Comparison of ENCODE assay signal across 16 cellular contexts in the genomic region with DNA sequence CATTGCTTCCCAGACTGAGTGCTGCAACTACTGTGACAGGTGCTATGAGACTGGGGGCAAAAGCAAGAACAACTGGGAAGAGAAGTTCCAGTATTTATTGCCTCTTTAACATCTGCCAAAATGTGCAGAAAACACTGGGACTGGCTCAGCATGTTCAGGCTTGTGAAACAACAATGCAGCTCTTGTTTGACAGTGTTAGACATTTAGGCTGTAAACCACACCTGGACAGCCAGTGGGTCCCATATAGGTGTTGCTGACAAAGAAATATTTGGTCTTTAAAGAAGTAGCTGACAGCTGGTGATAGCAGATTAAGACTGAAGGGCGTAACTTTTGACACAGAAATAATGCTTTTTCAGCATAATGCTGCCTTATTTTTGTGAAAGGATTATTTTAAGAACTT.
"Had no signal": no experiment of that assay in that cellular context is flagged by ENCODE, and none has a peak within 500 bp of the region (broad histone marks: within the 10 kb centered on the region; RNA-seq: fewer than 3 reads in every experiment).

No MANE protein-coding gene starts in this region.

- DNase-seq: activated CD4-positive, alpha-beta T cell treated with anti-CD3 and anti-CD28 coated beads, Interleukin-2, amount 10 ng/mL, durations not matched to agents 24 days and 14 days; activated naive CD4-positive, alpha-beta T cell treated with Interleukin-2 at 50 U/mL for 16 hours; caudate nucleus; effector CD4-positive, alpha-beta T cell; hypothalamus; naive thymus-derived CD8-positive, alpha-beta T cell; right cardiac atrium; small intestine; stomach had no signal

- H3K9me3 ChIP-seq: stomach, thoracic aorta, vagina had no signal

- H3K4me3 ChIP-seq: coronary artery, lung, stomach, thoracic aorta, vagina had no signal

- H3K4me3 Mint-ChIP-seq: activated CD4-positive, alpha-beta T cell treated with anti-CD3 and anti-CD28 coated beads, Interleukin-2, amount 10 ng/mL, durations not matched to agents 24 days and 14 days; activated T-helper 1 cell treated with anti-CD3 and anti-CD28 coated beads, Interleukin-12 subunit alpha, Interleukin-12 subunit beta, Interleukin-2, Interleukin-4 antibody, amounts not matched to agents 30 ng/mL and 10 ng/mL and 1 ng/mL, durations not matched to agents 14 hours and 24 hours and 36 hours; naive thymus-derived CD8-positive, alpha-beta T cell; WTC11 had no signal

- H3K27me3 Mint-ChIP-seq: progenitor cell of endocrine pancreas had no signal

- H3K27ac ChIP-seq: coronary artery, stomach, thoracic aorta, vagina had no signal

- H3K36me3 ChIP-seq: stomach, thoracic aorta, vagina had no signal

- H3K27me3 ChIP-seq: stomach, vagina had no signal

- ATAC-seq: naive thymus-derived CD8-positive, alpha-beta T cell; right cardiac atrium; WTC11 had no signal

- H3K9me3 Mint-ChIP-seq: activated CD4-positive, alpha-beta T cell treated with anti-CD3 and anti-CD28 coated beads, Interleukin-2, amount 10 ng/mL, durations not matched to agents 24 days and 14 days; activated T-helper 1 cell treated with anti-CD3 and anti-CD28 coated beads, Interleukin-12 subunit alpha, Interleukin-12 subunit beta, Interleukin-2, Interleukin-4 antibody, amounts not matched to agents 30 ng/mL and 10 ng/mL and 1 ng/mL, durations not matched to agents 14 hours and 24 hours and 36 hours had no signal

- H3K27ac Mint-ChIP-seq: activated CD4-positive, alpha-beta T cell treated with anti-CD3 and anti-CD28 coated beads, Interleukin-2, amount 10 ng/mL, durations not matched to agents 24 days and 14 days; activated T-helper 1 cell treated with anti-CD3 and anti-CD28 coated beads, Interleukin-12 subunit alpha, Interleukin-12 subunit beta, Interleukin-2, Interleukin-4 antibody, amounts not matched to agents 30 ng/mL and 10 ng/mL and 1 ng/mL, durations not matched to agents 14 hours and 24 hours and 36 hours; naive thymus-derived CD8-positive, alpha-beta T cell; progenitor cell of endocrine pancreas; WTC11 had no signal

- H3K4me1 Mint-ChIP-seq: activated CD4-positive, alpha-beta T cell treated with anti-CD3 and anti-CD28 coated beads, Interleukin-2, amount 10 ng/mL, durations not matched to agents 24 days and 14 days; naive thymus-derived CD8-positive, alpha-beta T cell; WTC11 had no signal

- H3K4me1 ChIP-seq: stomach, vagina had no signal

- H3K36me3 Mint-ChIP-seq: naive thymus-derived CD8-positive, alpha-beta T cell; WTC11 had no signal
